In the genomic region with DNA sequence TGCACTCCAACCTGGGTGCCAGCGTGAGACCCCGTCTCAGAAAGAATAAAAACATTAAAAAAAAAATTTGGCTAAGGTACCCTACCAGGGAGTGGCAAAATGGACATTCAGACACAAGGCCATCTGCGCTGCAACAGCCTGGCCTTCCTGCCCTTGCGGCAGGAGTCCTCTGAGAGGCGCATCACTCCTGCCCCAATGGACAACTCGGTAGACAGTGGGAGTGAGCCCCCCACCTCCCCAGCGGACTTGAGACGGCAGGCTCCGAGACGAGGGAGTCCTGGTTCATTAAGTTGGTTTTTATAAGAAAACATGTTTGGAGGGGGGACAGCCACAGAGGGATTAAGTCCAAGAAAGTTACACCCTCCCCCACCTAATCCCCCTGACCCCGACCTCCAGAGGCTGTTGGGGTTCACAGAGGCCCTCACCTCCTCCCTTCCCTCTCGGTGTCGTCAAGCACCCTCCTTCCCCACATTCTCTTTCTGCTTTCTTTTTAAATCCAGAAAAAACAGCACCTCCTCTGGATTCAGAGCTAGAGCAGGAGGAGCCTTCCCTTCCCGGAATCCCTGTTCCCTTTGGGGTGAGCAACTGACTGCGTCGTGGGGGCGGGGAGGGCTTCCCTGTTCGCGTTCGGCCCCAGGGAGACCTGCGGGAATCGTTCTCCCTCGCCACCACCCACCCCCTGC, we compare ENCODE assay signal across 8 cellular contexts. TPM values are rescaled to one million over a fixed set of nuclear protein-coding genes. Genes with fewer than 3 reads are reported as not detected.
A peak's percentile ranks its signal among the peaks of the same experiment; 100 is the strongest.
DNase-seq lines count a peak whose midpoint lies in the region; TF ChIP-seq lines count a peak whose summit lies in the region.

No MANE protein-coding gene starts in this region.

- H3K27me3 ChIP-seq in stomach smooth muscle (ENCODE audit: control insufficient read depth in 1 of 2, insufficient read depth in 2 of 2, low read length in 2 of 2) = no peaks in the 10 kb centered on the region

- TF ChIP-seq CTCF in HFFc6 (IDR thresholded peaks at IDR 0.05) = no peak
- no peak for TF ChIP-seq CTCF in GM10248 (IDR thresholded peaks at IDR 0.05; ENCODE audit: control extremely low read depth, extremely low read depth, low read depth, missing control alignments)

- peaks cover 21% of the 10 kb centered on the region for H3K36me3 Mint-ChIP-seq in HFFc6 (ENCODE audit: low read depth)

- peaks cover 37% of the 10 kb centered on the region for H3K4me1 Mint-ChIP-seq in HFFc6 (ENCODE audit: low read depth)

- H3K27ac ChIP-seq in adipose tissue (ENCODE audit: low read depth, low read length) (peak overlapping the region; percentile 75), stomach smooth muscle (ENCODE audit: low read length) (peak overlapping the region; percentile 99)

- peaks cover 45% of the 10 kb centered on the region for H3K4me1 ChIP-seq in stomach smooth muscle (ENCODE audit: control insufficient read depth, insufficient read depth, low read length)

- in situ Hi-C loops in ACHN (cut with HindIII; ENCODE audit: low pct_ligation_motif_present, low pct_unique_long_range_greater_than_20kb, low sequenced_read_pairs) = no loop called here

- 21 to 24% (median 22%) methylated on average over 23 of the region's 23 CpGs for WGBS in adipose tissue, 3 donors

- POLR2A ChIA-PET in GM10248 (lab: Yijun Ruan, JAX) = no interaction called here

- DNase-seq in ACHN = peak; percentile 52
- no peak for DNase-seq in HFFc6
- DNase-seq in iris pigment epithelial cell (ENCODE audit: low read depth) = peak; percentile 14
- DNase-seq in kidney glomerular epithelial cell (lab: John Stamatoyannopoulos, UW) = no peak
- no peak for DNase-seq in NCI-H510A treated with DMSO at 0.1 percent for 48 hours (lab: John Stamatoyannopoulos, UW)
- no peak for DNase-seq in GM10248 (ENCODE audit: extremely low spot score)

- no peaks in the 10 kb centered on the region for H3K9me3 ChIP-seq in stomach smooth muscle (ENCODE audit: control insufficient read depth in 2 of 2, low read length in 2 of 2)

- peaks cover 33% of the 10 kb centered on the region for H3K27me3 Mint-ChIP-seq in HFFc6 (ENCODE audit: insufficient read depth)

- H3K9me3 Mint-ChIP-seq in HFFc6 = peaks cover 29% of the 10 kb centered on the region

- peak overlapping the region; percentile 70 to 91 for H3K4me3 ChIP-seq in stomach smooth muscle (ENCODE audit: low read length in 2 of 2)

- peak overlapping the region; percentile 89 for H3K4me3 Mint-ChIP-seq in HFFc6

- CTCF ChIA-PET in GM10248 (lab: Yijun Ruan, JAX) = interaction anchor here (0.7 to 10.3 kb wide), 7 partner anchors 11 to 86 kb away, joined by 3 to 152 read pairs (median 3); no protein-coding TSS in a partner anchor

- peaks cover 0 to 14% of the 10 kb centered on the region in 2 donors for H3K36me3 ChIP-seq in stomach smooth muscle (ENCODE audit: control insufficient read depth in 2 of 2, insufficient read depth in 2 of 2, low read length in 2 of 2)

- H3K9ac ChIP-seq in stomach smooth muscle (ENCODE audit: low read length in 2 of 2) = peak overlapping the region; percentile 92 to 99

- peak overlapping the region; percentile 97 for H3K27ac Mint-ChIP-seq in HFFc6

RNA-seq across cellular contexts. Expression of a gene that starts 1.8 kb away (rescaled TPM):
- total RNA-seq in HFFc6 (2021; fragmentation: NEBNext Ultra II Directional; extraction: Animal tissue kit (Norgen Biotek cat#: 25700)) = 100 to 1,000 TPM in 5 of 6 experiments, 10 to 100 TPM in 1; 58.3 to 156 (median 135) TPM
- polyA plus RNA-seq in adipose tissue = 100 to 1,000 TPM in 2 of 3 donors, 10 to 100 TPM in 1; 52.2 to 804 (median 703) TPM

RNA-seq across cellular contexts. Expression of a gene that starts 24.6 kb away (rescaled TPM):
- 10 to 100 TPM; 27.8 to 36.6 (median 33.2) TPM for total RNA-seq in HFFc6 (2021; fragmentation: NEBNext Ultra II Directional; extraction: Animal tissue kit (Norgen Biotek cat#: 25700))
- polyA plus RNA-seq in adipose tissue = 1 to 10 TPM; 1.4 to 8.2 (median 2.0) TPM

Comparison
In these comparisons a context has a peak if more than half of its experiments do, and no peak if none do; other contexts are left out.
1. DNase-seq: peak in ACHN (single experiment) and iris pigment epithelial cell (single experiment); none in HFFc6 (single experiment), kidney glomerular epithelial cell (single experiment), NCI-H510A treated with DMSO at 0.1 percent for 48 hours (single experiment) and GM10248 (single experiment).